ENCODE assay signal across 8 cellular contexts in genomic region chr6:53326372-53327016, GRCh38. TPM values are rescaled to one million over a fixed set of nuclear protein-coding genes. Genes with fewer than 3 reads are reported as not detected.
A peak's percentile ranks its signal among the peaks of the same experiment; 100 is the strongest.
DNase-seq lines count a peak whose midpoint lies in the region; ATAC-seq, FAIRE-seq and TF ChIP-seq lines count a peak whose summit lies in the region.

No MANE protein-coding gene starts in this region.

- no peaks in the 10 kb centered on the region for H3K36me3 ChIP-seq in brain microvascular endothelial cell (replicated peaks)

- CTCF ChIA-PET in HEK293T (lab: Yijun Ruan, JAX) = interaction anchor here (0.5 to 0.6 kb wide), 2 partner anchors 154 to 163 kb away, joined by 3 to 4 read pairs; no protein-coding TSS in a partner anchor

- H3K4me1 Mint-ChIP-seq in stimulated activated naive CD8-positive, alpha-beta T cell treated with anti-CD3 and anti-CD28 coated beads, Interleukin-15, amount 100 ng/mL, for 72 hours = peaks cover 54% of the 10 kb centered on the region

- no peak overlapping the region for H3K4me3 ChIP-seq in brain microvascular endothelial cell (ENCODE audit: low read depth, low read length)

- TF ChIP-seq CTCF in brain microvascular endothelial cell (IDR thresholded peaks at IDR 0.05; ENCODE audit: low read depth, low read length, missing control alignments) = no peak
- TF ChIP-seq CTCF in D721Med (IDR thresholded peaks at IDR 0.05; ENCODE audit: insufficient read depth, missing control alignments) = no peak

- no peaks in the 10 kb centered on the region for H3K27me3 Mint-ChIP-seq in stimulated activated naive CD8-positive, alpha-beta T cell treated with anti-CD3 and anti-CD28 coated beads, Interleukin-15, amount 100 ng/mL, for 72 hours

- ATAC-seq in stimulated activated naive CD8-positive, alpha-beta T cell treated with anti-CD3 and anti-CD28 coated beads, Interleukin-15, Interleukin-2, amounts not matched to agents 100 U/mL and 50 U/mL, for 24 hours = peak; percentile 41
- ATAC-seq in stimulated activated naive CD8-positive, alpha-beta T cell treated with anti-CD3 and anti-CD28 coated beads, Interleukin-15, amount 100 ng/mL, for 72 hours = no peak
- peak; percentile 79 for ATAC-seq in left lobe of liver

- in situ Hi-C loops in brain microvascular endothelial cell (cut with HindIII; ENCODE audit: low pct_ligation_motif_present, low sequenced_read_pairs) = no loop called here

- H3K27ac ChIP-seq in brain microvascular endothelial cell = peak overlapping the region; percentile 80

- no peaks in the 10 kb centered on the region for H3K9me3 Mint-ChIP-seq in stimulated activated naive CD8-positive, alpha-beta T cell treated with anti-CD3 and anti-CD28 coated beads, Interleukin-15, amount 100 ng/mL, for 72 hours

- H3K27ac Mint-ChIP-seq in stimulated activated naive CD8-positive, alpha-beta T cell treated with anti-CD3 and anti-CD28 coated beads, Interleukin-15, amount 100 ng/mL, for 72 hours = peak overlapping the region in 1 of 2 donors; percentile 9

- no peak for FAIRE-seq in D721Med (lab: Jason Lieb, UNC)

- H3K4me3 Mint-ChIP-seq in stimulated activated naive CD8-positive, alpha-beta T cell treated with anti-CD3 and anti-CD28 coated beads, Interleukin-15, amount 100 ng/mL, for 72 hours = no peak overlapping the region

- POLR2A ChIA-PET in HEK293T (lab: Yijun Ruan, JAX) = interaction anchor here (1.5 kb wide), 1 partner anchor 33 kb away, joined by 5 read pairs; no protein-coding TSS in a partner anchor

- no peak for DNase-seq in stimulated activated naive CD8-positive, alpha-beta T cell treated with anti-CD3 and anti-CD28 coated beads, Interleukin-15, Interleukin-2, amounts not matched to agents 100 U/mL and 50 U/mL, for 24 hours
- no peak for DNase-seq in stimulated activated naive CD8-positive, alpha-beta T cell treated with anti-CD3 and anti-CD28 coated beads, Interleukin-15, amount 100 ng/mL, for 72 hours
- peak; percentile 96 for DNase-seq in brain microvascular endothelial cell
- DNase-seq in left lobe of liver (ENCODE audit: low spot score) = no peak
- no peak for DNase-seq in HEK293T (ENCODE audit: extremely low spot score)
- no peak for DNase-seq in NCI-H524 (lab: John Stamatoyannopoulos, UW)
- no peak for DNase-seq in D721Med (ENCODE audit: insufficient read length, low spot score)
- DNase-seq in NK-92 (lab: John Stamatoyannopoulos, UW; ENCODE audit: unreplicated experiment) = no peak

- no peaks in the 10 kb centered on the region for H3K27me3 ChIP-seq in brain microvascular endothelial cell (replicated peaks)

TF ChIP-seq in HEK293T, 16 proteins besides CTCF, POLR2A, EP300 and RAD21:
- TF ChIP-seq NFRKB (IDR thresholded peaks at IDR 0.05) (no peak), PKNOX1 (IDR thresholded peaks at IDR 0.05) (no peak), ARNT (IDR thresholded peaks at IDR 0.05) (no peak), TARDBP (IDR thresholded peaks at IDR 0.05) (no peak), FOXM1 (IDR thresholded peaks at IDR 0.05; ENCODE audit: borderline replicate concordance) (no peak), BHLHE40 (IDR thresholded peaks at IDR 0.05; ENCODE audit: borderline replicate concordance) (no peak), ELF4 (IDR thresholded peaks at IDR 0.05) (no peak), L3MBTL2 (conservative IDR thresholded peaks at IDR 0.05) (no peak), FOXA1 (IDR thresholded peaks at IDR 0.05) (no peak), HDGF (IDR thresholded peaks at IDR 0.05; ENCODE audit: borderline replicate concordance) (no peak), FOXK2 (IDR thresholded peaks at IDR 0.05) (no peak), SUZ12 (IDR thresholded peaks at IDR 0.05) (no peak), ZNF384 (IDR thresholded peaks at IDR 0.05) (no peak), LEF1 (IDR thresholded peaks at IDR 0.05; ENCODE audit: borderline replicate concordance) (no peak), CTBP1 (IDR thresholded peaks at IDR 0.05; ENCODE audit: borderline replicate concordance) (no peak), SP1 (IDR thresholded peaks at IDR 0.05) (no peak)

RNA-seq across cellular contexts. Expression of gene ELOVL5, which starts 22.3 kb away (rescaled TPM):
- 54.4 TPM for total RNA-seq in left lobe of liver
